ENCODE assay signal across 28 cellular contexts in the genomic region with DNA sequence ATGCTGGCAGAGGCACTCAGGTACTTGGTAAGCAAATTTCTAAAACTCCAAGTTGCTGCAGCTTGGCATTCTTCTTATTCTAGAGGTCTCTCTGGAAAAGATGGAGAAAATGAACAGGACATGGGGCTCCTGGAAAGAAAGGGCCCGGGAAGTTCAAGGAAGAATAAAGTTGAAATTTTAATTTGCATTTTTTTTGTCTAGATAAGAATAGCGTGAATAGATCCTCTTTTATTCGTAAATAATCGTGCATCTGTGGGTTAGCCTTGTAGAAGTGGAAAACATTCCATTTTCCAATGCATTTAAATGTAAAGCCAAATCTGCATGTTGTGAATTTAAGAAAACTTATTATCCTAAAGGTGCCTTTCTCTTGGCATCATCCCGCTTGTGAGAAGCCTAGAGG.
"Had no signal": no experiment of that assay in that cellular context is flagged by ENCODE, and none has a peak within 500 bp of the region (broad histone marks: within the 10 kb centered on the region; RNA-seq: fewer than 3 reads in every experiment).

No MANE protein-coding gene starts in this region.

- DNase-seq: hippocampal formation; islet precursor cell; left ventricle myocardium inferior; midbrain; mucosa of descending colon; naive thymus-derived CD4-positive, alpha-beta T cell; nucleus accumbens; pancreas; posterior cingulate gyrus; retina; right cardiac atrium; stimulated activated CD4-positive, alpha-beta T cell treated with anti-CD3 and anti-CD28 coated beads, Interleukin-12 subunit alpha, Interleukin-12 subunit beta, amount 100 ng/mL, for 4 hours; stimulated activated CD4-positive, alpha-beta T cell treated with anti-CD3 and anti-CD28 coated beads, Interleukin-15, amount 100 ng/mL, for 24 hours; stimulated activated CD4-positive, alpha-beta T cell treated with anti-CD3 and anti-CD28 coated beads, Interleukin-2, amount 100 ng/mL, for 24 hours; stimulated activated CD4-positive, alpha-beta T cell treated with anti-CD3 and anti-CD28 coated beads, Interleukin-4, amount 100 ng/mL, for 1 hour; stimulated activated naive B cell treated with anti-CD40 and anti-IgM and Interleukin-4, amounts not matched to agents 10 μg/mL and 1 μg/mL and 100 μg/mL, for 72 hours; stimulated activated naive CD8-positive, alpha-beta T cell treated with anti-CD3 and anti-CD28 coated beads, Interleukin-15, Interleukin-2, amounts not matched to agents 100 U/mL and 50 U/mL, for 24 hours; stomach; testis; thyroid gland; transverse colon; upper lobe of left lung had no signal

- H3K9me3 ChIP-seq: mucosa of descending colon, pancreas, prostate gland, testis, thyroid gland, transverse colon, upper lobe of left lung, vagina had no signal

- H3K4me3 Mint-ChIP-seq: memory B cell; naive thymus-derived CD4-positive, alpha-beta T cell; natural killer cell treated with Interleukin-12 subunit alpha and Interleukin-12 subunit beta and Interleukin-15 and Interleukin-18, amount 100 ng/mL, for 72 hours had no signal

- H3K4me1 Mint-ChIP-seq: memory B cell; stimulated activated naive B cell treated with anti-CD40 and anti-IgM and Interleukin-4, amounts not matched to agents 10 μg/mL and 1 μg/mL and 100 μg/mL, for 72 hours had no signal

- H3K27ac Mint-ChIP-seq: memory B cell; naive thymus-derived CD4-positive, alpha-beta T cell; natural killer cell treated with Interleukin-12 subunit alpha and Interleukin-12 subunit beta and Interleukin-15 and Interleukin-18, amount 100 ng/mL, for 72 hours; stimulated activated naive B cell treated with anti-CD40 and anti-IgM and Interleukin-4, amounts not matched to agents 10 μg/mL and 1 μg/mL and 100 μg/mL, for 72 hours had no signal

- H3K36me3 ChIP-seq: left ventricle myocardium inferior, pancreas, prostate gland, stomach, thyroid gland, transverse colon, upper lobe of left lung, vagina had no signal

- H3K36me3 Mint-ChIP-seq: natural killer cell treated with Interleukin-12 subunit alpha and Interleukin-12 subunit beta and Interleukin-15 and Interleukin-18, amount 100 ng/mL, for 72 hours had no signal

- H3K27ac ChIP-seq: left ventricle myocardium inferior, pancreas, prostate gland, skin epidermis, stomach, testis, thyroid gland, transverse colon, upper lobe of left lung, vagina had no signal

- H3K9me3 Mint-ChIP-seq: natural killer cell treated with Interleukin-12 subunit alpha and Interleukin-12 subunit beta and Interleukin-15 and Interleukin-18, amount 100 ng/mL, for 72 hours had no signal

- ATAC-seq: mucosa of descending colon; naive thymus-derived CD4-positive, alpha-beta T cell; natural killer cell treated with Interleukin-12 subunit alpha and Interleukin-12 subunit beta and Interleukin-15 and Interleukin-18, amount 100 ng/mL, for 72 hours; pancreas; right cardiac atrium; sciatic nerve; stimulated activated naive B cell treated with anti-CD40 and anti-IgM and Interleukin-4, amounts not matched to agents 10 μg/mL and 1 μg/mL and 100 μg/mL, for 72 hours; stimulated activated naive CD8-positive, alpha-beta T cell treated with anti-CD3 and anti-CD28 coated beads, Interleukin-15, Interleukin-2, amounts not matched to agents 100 U/mL and 50 U/mL, for 24 hours had no signal

- H3K4me1 ChIP-seq: pancreas, prostate gland, stomach, testis, thyroid gland, vagina had no signal

- H3K4me3 ChIP-seq: left ventricle myocardium inferior, mucosa of descending colon, pancreas, prostate gland, skin epidermis, stomach, testis, thyroid gland, transverse colon, upper lobe of left lung, vagina had no signal

- H3K27me3 ChIP-seq: pancreas, testis, thyroid gland, upper lobe of left lung, vagina had no signal
